25 cellular contexts compared by ENCODE assay signal in the genomic region with DNA sequence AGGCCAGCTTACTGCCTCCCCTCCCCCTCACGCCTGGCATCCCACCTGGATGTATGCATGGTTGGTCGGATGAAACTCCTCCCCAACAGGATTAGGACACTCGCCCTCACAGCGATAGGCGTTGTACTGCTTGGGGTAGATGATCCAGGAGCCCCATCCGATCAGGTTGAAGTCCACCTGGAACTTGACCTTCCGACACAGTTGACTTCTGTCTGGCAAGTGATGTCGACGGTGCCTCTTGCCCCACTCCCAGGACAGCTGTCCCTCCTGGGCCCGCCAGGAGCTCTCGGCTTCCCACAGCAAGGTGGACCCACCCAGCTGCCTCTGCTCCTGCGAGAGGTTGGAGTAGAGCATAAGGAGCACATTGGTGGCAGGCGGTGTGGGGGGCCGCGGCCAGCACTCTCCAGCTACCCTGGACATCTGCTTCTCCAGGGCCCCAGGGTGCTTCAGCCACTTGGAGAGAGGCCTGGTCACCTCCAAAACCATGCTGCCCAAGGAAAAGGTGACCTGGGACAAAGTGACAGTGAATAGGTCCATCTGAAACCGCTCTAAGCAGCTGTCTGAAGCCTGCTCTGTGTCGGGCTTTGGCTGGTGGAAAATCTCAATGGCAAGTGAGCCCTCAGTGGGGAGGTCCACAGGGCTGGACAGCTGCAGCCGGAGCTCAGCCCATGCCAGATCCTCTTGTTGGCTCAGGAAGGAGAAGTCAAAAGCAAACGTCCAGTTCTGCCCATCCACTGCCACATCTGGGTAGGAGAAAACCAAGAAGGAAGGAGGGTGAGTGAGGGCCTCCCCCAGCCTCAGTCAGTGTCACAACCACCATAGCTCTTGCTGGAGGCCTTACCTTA. TPM values are rescaled to one million over a fixed set of nuclear protein-coding genes. Genes with fewer than 3 reads are reported as not detected.
"Had no signal": no experiment of that assay in that cellular context is flagged by ENCODE, and none has a peak within 500 bp of the region (broad histone marks: within the 10 kb centered on the region; RNA-seq: fewer than 3 reads in every experiment).

No MANE protein-coding gene starts in this region.

- H3K27ac ChIP-seq: brain microvascular endothelial cell, cardiac muscle cell, SJCRH30 had no signal

- H3K4me3 Mint-ChIP-seq: activated CD8-positive, alpha-beta T cell treated with anti-CD3 and anti-CD28 coated beads, Interleukin-2, amount 10 ng/mL, durations not matched to agents 7 days and 5 days; activated naive CD4-positive, alpha-beta T cell treated with anti-CD3 and anti-CD28 coated beads for 36 hours; activated naive CD8-positive, alpha-beta T cell; activated T-cell treated with anti-CD3 and anti-CD28 coated beads, Interleukin-2, amount 50 U/mL, for 24 hours; activated T-helper 1 cell treated with anti-CD3 and anti-CD28 coated beads, Interleukin-12 subunit alpha, Interleukin-12 subunit beta, Interleukin-2, Interleukin-4 antibody, amounts not matched to agents 30 ng/mL and 10 ng/mL and 1 ng/mL, durations not matched to agents 14 hours and 24 hours and 36 hours; T-helper 1 cell treated with Interleukin-12 subunit alpha and Interleukin-12 subunit beta and Interleukin-4 antibody, amounts not matched to agents 30 μg/mL and 1 μg/mL, for 36 hours had no signal

- H3K4me3 ChIP-seq: cardiac muscle cell, MG63, SJCRH30 had no signal

- H3K27ac Mint-ChIP-seq: activated CD8-positive, alpha-beta T cell treated with anti-CD3 and anti-CD28 coated beads, Interleukin-2, amount 10 ng/mL, durations not matched to agents 7 days and 5 days; activated naive CD4-positive, alpha-beta T cell treated with anti-CD3 and anti-CD28 coated beads for 36 hours; activated naive CD8-positive, alpha-beta T cell; activated T-cell treated with anti-CD3 and anti-CD28 coated beads, Interleukin-2, amount 50 U/mL, for 24 hours; activated T-helper 1 cell treated with anti-CD3 and anti-CD28 coated beads, Interleukin-12 subunit alpha, Interleukin-12 subunit beta, Interleukin-2, Interleukin-4 antibody, amounts not matched to agents 30 ng/mL and 10 ng/mL and 1 ng/mL, durations not matched to agents 14 hours and 24 hours and 36 hours; T-helper 1 cell treated with Interleukin-12 subunit alpha and Interleukin-12 subunit beta and Interleukin-4 antibody, amounts not matched to agents 30 μg/mL and 1 μg/mL, for 36 hours had no signal

- DNase-seq: activated CD4-positive, alpha-beta T cell treated with anti-CD3 and anti-CD28 coated beads for 48 hours; activated CD4-positive, alpha-beta T cell treated with anti-CD3 and anti-CD28 coated beads, Interleukin-2, amount 50 U/mL, for 4 hours; activated CD8-positive, alpha-beta memory T cell treated with anti-CD3 and anti-CD28 coated beads, Interleukin-2, amount 50 U/mL, for 48 hours; activated CD8-positive, alpha-beta T cell treated with anti-CD3 and anti-CD28 coated beads, Interleukin-2, amount 10 ng/mL, durations not matched to agents 7 days and 5 days; activated gamma-delta T cell; activated naive CD4-positive, alpha-beta T cell treated with anti-CD3 and anti-CD28 coated beads for 36 hours; activated T-cell treated with anti-CD3 and anti-CD28 coated beads, Interleukin-2, amount 50 U/mL, for 24 hours; brain microvascular endothelial cell; MG63; MV-4-11; NCI-H1092 treated with DMSO at 0.1 percent for 48 hours; NCI-H1417 treated with DMSO at 0.1 percent for 48 hours; NCI-H1694 treated with DMSO at 0.1 percent for 48 hours; NCI-H2029 treated with DMSO at 0.1 percent for 48 hours; NCI-H345; NCI-H510A; NCI-H526 treated with DMSO at 0.1 percent for 48 hours; NCI-H82; SJCRH30 had no signal

- H3K27me3 ChIP-seq: SJCRH30 had no signal

- H3K36me3 ChIP-seq: brain microvascular endothelial cell, cardiac muscle cell, MG63, SJCRH30 had no signal

- H3K9me3 Mint-ChIP-seq: activated naive CD4-positive, alpha-beta T cell treated with anti-CD3 and anti-CD28 coated beads for 36 hours; activated T-cell treated with anti-CD3 and anti-CD28 coated beads, Interleukin-2, amount 50 U/mL, for 24 hours; activated T-helper 1 cell treated with anti-CD3 and anti-CD28 coated beads, Interleukin-12 subunit alpha, Interleukin-12 subunit beta, Interleukin-2, Interleukin-4 antibody, amounts not matched to agents 30 ng/mL and 10 ng/mL and 1 ng/mL, durations not matched to agents 14 hours and 24 hours and 36 hours; T-helper 1 cell treated with Interleukin-12 subunit alpha and Interleukin-12 subunit beta and Interleukin-4 antibody, amounts not matched to agents 30 μg/mL and 1 μg/mL, for 36 hours had no signal

- H3K36me3 Mint-ChIP-seq: activated naive CD8-positive, alpha-beta T cell had no signal

- H3K9me3 ChIP-seq: MG63, SJCRH30 had no signal

RNA-seq across cellular contexts. Expression of a gene that starts 6.0 kb away (rescaled TPM):
- total RNA-seq: activated CD8-positive, alpha-beta T cell treated with anti-CD3 and anti-CD28 coated beads, Interleukin-2, amount 10 ng/mL, durations not matched to agents 7 days and 5 days; activated naive CD4-positive, alpha-beta T cell treated with anti-CD3 and anti-CD28 coated beads for 36 hours; activated T-helper 1 cell treated with anti-CD3 and anti-CD28 coated beads, Interleukin-12 subunit alpha, Interleukin-12 subunit beta, Interleukin-2, Interleukin-4 antibody, amounts not matched to agents 30 ng/mL and 10 ng/mL and 1 ng/mL, durations not matched to agents 14 hours and 24 hours and 36 hours; OCI-LY7; RPMI7951; SJCRH30 had no signal
